ENCODE assay signal across 35 cellular contexts in the genomic region with DNA sequence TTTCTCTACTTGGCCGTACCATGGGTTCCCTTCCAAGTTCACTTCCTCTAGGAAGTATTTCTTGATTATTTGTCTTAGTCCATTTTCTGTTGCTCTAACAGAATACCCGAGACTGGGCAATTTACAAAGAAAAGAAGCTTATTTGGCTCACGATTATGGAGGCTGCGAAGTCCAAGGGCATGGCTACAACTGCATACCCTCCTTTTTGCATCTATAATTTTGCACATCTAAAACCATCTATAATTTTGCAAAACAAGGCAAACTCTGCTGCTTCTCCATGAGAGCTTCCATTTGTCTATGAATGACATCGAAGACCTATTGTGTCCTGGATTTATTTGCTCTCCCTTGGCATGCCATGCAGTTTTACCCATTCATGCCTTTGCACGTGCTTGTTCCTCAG.
"Had no signal": no experiment of that assay in that cellular context is flagged by ENCODE, and none has a peak within 500 bp of the region (broad histone marks: within the 10 kb centered on the region; RNA-seq: fewer than 3 reads in every experiment).

No MANE protein-coding gene starts in this region.

- DNase-seq: Karpas-422, Kasumi-1, MM.1S, MV-4-11, NCI-H1048, NCI-H1092, NCI-H1092 treated with DMSO at 0.1 percent for 48 hours, NCI-H1105, NCI-H1105 treated with DMSO at 0.1 percent for 48 hours, NCI-H1417, NCI-H1417 treated with DMSO at 0.1 percent for 48 hours, NCI-H1436, NCI-H1436 treated with DMSO at 0.1 percent for 48 hours, NCI-H146, NCI-H1694, NCI-H1694 treated with DMSO at 0.1 percent for 48 hours, NCI-H187, NCI-H187 treated with DMSO at 0.1 percent for 48 hours, NCI-H1930, NCI-H2029, NCI-H2029 treated with DMSO at 0.1 percent for 48 hours, NCI-H2081, NCI-H2081 treated with DMSO at 0.1 percent for 48 hours, NCI-H2107, NCI-H2171, NCI-H2171 treated with DMSO at 0.1 percent for 48 hours, NCI-H2227 treated with DMSO at 0.1 percent for 48 hours, NCI-H226, NCI-H345, NCI-H446, NCI-H446 treated with DMSO at 0.1 percent for 48 hours, NCI-H510A, NCI-H510A treated with DMSO at 0.1 percent for 48 hours had no signal

- H3K36me3 ChIP-seq: MG63 had no signal

- H3K27ac ChIP-seq: KMS-11 had no signal

- H3K4me2 ChIP-seq: KMS-11 had no signal

- H3K4me3 ChIP-seq: MG63 had no signal

- H3K9ac ChIP-seq: KMS-11 had no signal
